8 cellular contexts compared by ENCODE assay signal in the genomic region with DNA sequence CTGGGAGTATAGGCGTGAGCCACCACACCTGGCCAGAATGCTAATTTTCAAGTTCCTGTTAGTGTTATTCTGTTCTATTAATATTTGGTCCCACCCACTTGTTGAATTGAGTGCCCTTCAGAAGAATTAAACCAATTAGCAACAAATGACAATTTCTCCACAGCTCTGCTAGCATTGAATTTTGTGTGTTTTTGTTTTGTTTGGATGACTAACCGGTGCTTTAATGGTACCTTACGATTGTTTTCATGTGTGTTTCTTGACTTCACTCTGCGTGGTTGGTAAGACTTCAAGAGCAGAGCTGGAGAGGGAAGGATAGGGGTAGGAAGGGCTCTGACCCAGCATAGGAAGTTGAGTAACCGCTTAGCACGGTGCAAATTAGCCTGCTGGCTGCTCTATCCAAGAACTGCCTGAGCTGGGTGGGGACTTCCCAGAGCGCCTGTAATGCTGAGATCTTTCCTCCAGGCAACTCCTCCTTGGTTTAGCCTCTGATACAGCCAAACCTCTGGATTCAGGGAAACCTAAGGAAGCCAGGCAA. TPM values are rescaled to one million over a fixed set of nuclear protein-coding genes. Genes with fewer than 3 reads are reported as not detected.
DNase-seq lines count a peak whose midpoint lies in the region; ATAC-seq, FAIRE-seq and TF ChIP-seq lines count a peak whose summit lies in the region.

No MANE protein-coding gene starts in this region.

- TF ChIP-seq CTCF in OCI-LY3 (IDR thresholded peaks at IDR 0.05; ENCODE audit: low read depth, low read length) (no peak), D721Med (IDR thresholded peaks at IDR 0.05; ENCODE audit: insufficient read depth, missing control alignments) (no peak)

- peak; percentile 51 for DNase-seq in activated naive CD8-positive, alpha-beta T cell treated with anti-CD3 and anti-CD28 coated beads for 36 hours
- peak; percentile 86 for DNase-seq in Right ventricle myocardium inferior (ENCODE audit: missing footprints)
- DNase-seq in renal cortical epithelial cell (ENCODE audit: low read depth): peak; percentile 95
- no peak for DNase-seq in DMS153 (lab: John Stamatoyannopoulos, UW)
- DNase-seq in NCI-H524 treated with DMSO at 0.1 percent for 48 hours (lab: John Stamatoyannopoulos, UW): no peak
- DNase-seq in D721Med (ENCODE audit: insufficient read length, low spot score): no peak

- H3K27ac ChIP-seq in OCI-LY3 (ENCODE audit: low read length): peak overlapping the region; percentile 98

- peak overlapping the region; percentile 94 for H3K9ac ChIP-seq in OCI-LY3 (ENCODE audit: low read length)

- H3K4me2 ChIP-seq in OCI-LY3 (ENCODE audit: low read length): peak overlapping the region; percentile 96

- H3K9me3 Mint-ChIP-seq in activated naive CD8-positive, alpha-beta T cell treated with anti-CD3 and anti-CD28 coated beads for 36 hours: no peaks in the 10 kb centered on the region

- H4K20me1 ChIP-seq in OCI-LY3 (ENCODE audit: insufficient read depth, low read length): peaks cover 8% of the 10 kb centered on the region; the same call in 1 of the 2 replicates

- peaks cover 49% of the 10 kb centered on the region for H3K36me3 Mint-ChIP-seq in activated naive CD8-positive, alpha-beta T cell treated with anti-CD3 and anti-CD28 coated beads for 36 hours

- peaks cover 56% of the 10 kb centered on the region for H3K4me1 Mint-ChIP-seq in activated naive CD8-positive, alpha-beta T cell treated with anti-CD3 and anti-CD28 coated beads for 36 hours

- no peak for FAIRE-seq in D721Med (lab: Jason Lieb, UNC)

- no peaks in the 10 kb centered on the region for H3K9me3 ChIP-seq in OCI-LY3 (ENCODE audit: insufficient read depth, low read length)

- no peak overlapping the region for H2AFZ ChIP-seq in OCI-LY3 (ENCODE audit: low read depth, low read length)

- peak overlapping the region; percentile 92 for H3K27ac Mint-ChIP-seq in activated naive CD8-positive, alpha-beta T cell treated with anti-CD3 and anti-CD28 coated beads for 36 hours

- H3K36me3 ChIP-seq in OCI-LY3 (replicated peaks; ENCODE audit: low read depth, low read length): peaks cover 41% of the 10 kb centered on the region

- H3K4me3 ChIP-seq in OCI-LY3 (ENCODE audit: low read length): peak overlapping the region; percentile 78

- peak overlapping the region; percentile 77 for H3K4me3 Mint-ChIP-seq in activated naive CD8-positive, alpha-beta T cell treated with anti-CD3 and anti-CD28 coated beads for 36 hours

- intact Hi-C loops in Right ventricle myocardium inferior (cut with DNase I): no loop called here

- ATAC-seq in GM18502 (IDR thresholded peaks at IDR 0.05; ENCODE audit: poor library complexity, unreplicated experiment) (peak; percentile 24), Right ventricle myocardium inferior (peak; percentile 81)

- no peaks in the 10 kb centered on the region for H3K27me3 ChIP-seq in OCI-LY3 (ENCODE audit: low read depth, low read length)

- H3K4me1 ChIP-seq in OCI-LY3 (ENCODE audit: low read length): peaks cover 55% of the 10 kb centered on the region

- no peaks in the 10 kb centered on the region for H3K27me3 Mint-ChIP-seq in activated naive CD8-positive, alpha-beta T cell treated with anti-CD3 and anti-CD28 coated beads for 36 hours

- peaks cover 88% of the 10 kb centered on the region for H3K79me2 ChIP-seq in OCI-LY3 (ENCODE audit: low read length)

RNA-seq across cellular contexts. Expression of a gene that starts 4.6 kb away (rescaled TPM):
- 100 to 1,000 TPM; 256 to 258 TPM for total RNA-seq in activated naive CD8-positive, alpha-beta T cell treated with anti-CD3 and anti-CD28 coated beads for 36 hours
- total RNA-seq in Right ventricle myocardium inferior (51.1 TPM), renal cortical epithelial cell (565 and 690 TPM in 2 replicates)

RNA-seq across cellular contexts. Expression of a gene that starts 29.3 kb away (rescaled TPM):
- total RNA-seq in activated naive CD8-positive, alpha-beta T cell treated with anti-CD3 and anti-CD28 coated beads for 36 hours: 100 to 1,000 TPM; 201 to 214 TPM
- total RNA-seq in Right ventricle myocardium inferior (107 TPM), renal cortical epithelial cell (77.4 and 89.1 TPM in 2 replicates)

RNA-seq across cellular contexts. Expression of a gene that starts 29.7 kb away (rescaled TPM):
- total RNA-seq in activated naive CD8-positive, alpha-beta T cell treated with anti-CD3 and anti-CD28 coated beads for 36 hours: 100 to 1,000 TPM; 156 to 162 TPM
- total RNA-seq in Right ventricle myocardium inferior (38.1 TPM), renal cortical epithelial cell (77.7 and 128 TPM in 2 replicates)

RNA-seq across cellular contexts. Expression of a gene that starts 53.4 kb away (rescaled TPM):
- 10 to 100 TPM; 55.0 to 55.9 TPM for total RNA-seq in activated naive CD8-positive, alpha-beta T cell treated with anti-CD3 and anti-CD28 coated beads for 36 hours
- total RNA-seq in Right ventricle myocardium inferior (139 TPM), renal cortical epithelial cell (101 and 169 TPM in 2 replicates)

RNA-seq across cellular contexts. Expression of a gene that starts 59.5 kb away (rescaled TPM):
- total RNA-seq in activated naive CD8-positive, alpha-beta T cell treated with anti-CD3 and anti-CD28 coated beads for 36 hours: 1 to 10 TPM; 5.9 to 9.1 TPM
- total RNA-seq in Right ventricle myocardium inferior (3.6 TPM), renal cortical epithelial cell (6.7 and 8.7 TPM in 2 replicates)

Comparison
In these comparisons a context has a peak if more than half of its experiments do, and no peak if none do; other contexts are left out.
1. DNase-seq: peak in activated naive CD8-positive, alpha-beta T cell treated with anti-CD3 and anti-CD28 coated beads for 36 hours (single experiment), Right ventricle myocardium inferior (single experiment) and renal cortical epithelial cell (single experiment); none in DMS153 (single experiment), NCI-H524 treated with DMSO at 0.1 percent for 48 hours (single experiment) and D721Med (single experiment).